1 cellular context compared by ENCODE assay signal in the genomic region with DNA sequence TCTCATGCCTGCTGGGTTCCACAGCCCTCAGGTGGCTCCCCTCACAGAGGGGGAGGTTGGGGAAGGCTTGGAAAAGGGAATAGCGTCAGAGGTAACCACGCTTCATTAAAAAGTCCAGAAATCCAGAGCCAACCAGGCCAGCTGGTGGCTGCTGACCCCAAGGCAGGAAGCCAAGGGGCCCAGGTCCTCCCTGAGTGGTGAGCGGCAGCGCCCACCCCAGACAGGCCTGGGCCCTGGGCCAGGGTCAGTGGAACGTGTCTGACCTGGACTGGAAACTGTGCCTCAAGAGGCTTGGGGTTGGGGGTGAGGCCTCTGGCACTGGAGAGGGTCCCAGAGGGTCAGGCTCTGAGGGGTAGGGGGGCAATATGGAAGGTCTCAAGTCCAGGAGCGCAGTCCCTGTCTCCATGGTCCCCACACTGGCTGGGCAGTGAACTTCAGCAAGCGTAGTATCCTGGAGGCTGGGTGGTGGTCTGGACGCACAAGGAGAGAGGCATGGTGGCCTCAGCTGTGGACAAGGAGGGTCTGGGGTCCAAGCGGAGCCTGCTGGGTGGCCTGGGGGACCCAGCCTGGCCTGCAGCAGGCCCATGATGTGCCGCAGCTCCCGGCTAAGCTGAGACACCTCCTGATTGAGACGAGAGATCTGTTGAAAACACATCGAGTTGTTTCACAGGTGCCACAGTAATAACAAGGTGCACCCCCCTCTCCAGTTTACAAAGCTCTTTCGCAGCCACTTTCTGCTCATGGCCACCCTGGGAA.
TF ChIP-seq lines count a peak whose summit lies in the region.

No MANE protein-coding gene starts in this region.

TF ChIP-seq in IMR-90, 13 proteins besides CTCF, POLR2A, EP300 and RAD21:
- TF ChIP-seq BHLHE40 (IDR thresholded peaks at IDR 0.05; ENCODE audit: low read depth, low read length) (no peak), MAZ (IDR thresholded peaks at IDR 0.05; ENCODE audit: borderline replicate concordance, low read depth, low read length) (no peak), NFE2L2 (IDR thresholded peaks at IDR 0.05; ENCODE audit: low read depth, low read length) (no peak), MXI1 (IDR thresholded peaks at IDR 0.05; ENCODE audit: borderline replicate concordance, low read depth, low read length) (no peak), CHD1 (IDR thresholded peaks at IDR 0.05; ENCODE audit: low read depth, low read length) (no peak), CEBPB (IDR thresholded peaks at IDR 0.05; ENCODE audit: low read depth, low read length) (no peak), RCOR1 (IDR thresholded peaks at IDR 0.05; ENCODE audit: insufficient replicate concordance, low read length) (no peak), MAFK (IDR thresholded peaks at IDR 0.05; ENCODE audit: low read depth, low read length) (no peak), FOS (IDR thresholded peaks at IDR 0.05; ENCODE audit: low read depth, low read length) (no peak), ELK1 (IDR thresholded peaks at IDR 0.05; ENCODE audit: borderline replicate concordance, low read depth, low read length) (no peak), RFX5 (IDR thresholded peaks at IDR 0.05; ENCODE audit: low read depth, low read length) (no peak), SMC3 (IDR thresholded peaks at IDR 0.05; ENCODE audit: low read depth, low read length) (no peak)
- TF ChIP-seq, protein P1, sequence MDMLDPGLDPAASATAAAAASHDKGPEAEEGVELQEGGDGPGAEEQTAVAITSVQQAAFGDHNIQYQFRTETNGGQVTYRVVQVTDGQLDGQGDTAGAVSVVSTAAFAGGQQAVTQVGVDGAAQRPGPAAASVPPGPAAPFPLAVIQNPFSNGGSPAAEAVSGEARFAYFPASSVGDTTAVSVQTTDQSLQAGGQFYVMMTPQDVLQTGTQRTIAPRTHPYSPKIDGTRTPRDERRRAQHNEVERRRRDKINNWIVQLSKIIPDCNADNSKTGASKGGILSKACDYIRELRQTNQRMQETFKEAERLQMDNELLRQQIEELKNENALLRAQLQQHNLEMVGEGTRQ (IDR thresholded peaks at IDR 0.05; ENCODE audit: low read depth, low read length), result no peak
